ENCODE assay signal across 19 cellular contexts in the genomic region with DNA sequence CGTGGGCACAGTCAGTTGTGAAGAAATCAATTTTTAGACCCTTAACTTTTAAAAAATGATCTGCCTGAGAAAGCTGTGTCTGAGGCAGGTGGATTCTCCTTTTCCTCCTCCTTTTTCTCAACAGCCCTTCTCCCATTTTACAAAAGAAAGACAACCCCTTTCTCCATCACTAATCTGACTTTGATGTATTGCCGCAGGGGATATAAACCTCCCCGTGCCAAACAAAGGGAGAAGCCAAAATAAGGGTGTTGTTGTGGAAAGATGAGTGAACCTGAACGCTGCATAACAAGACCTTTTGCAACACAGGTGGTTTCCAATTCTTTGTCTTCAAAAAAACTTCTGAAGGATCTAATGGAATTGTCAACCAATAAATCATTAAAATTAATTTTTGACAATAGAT. TPM values are rescaled to one million over a fixed set of nuclear protein-coding genes. Genes with fewer than 3 reads are reported as not detected.
DNase-seq lines count a peak whose midpoint lies in the region; ATAC-seq and TF ChIP-seq lines count a peak whose summit lies in the region.
"Had no signal": no experiment of that assay in that cellular context is flagged by ENCODE, and none has a peak within 500 bp of the region (broad histone marks: within the 10 kb centered on the region; RNA-seq: fewer than 3 reads in every experiment).

No MANE protein-coding gene starts in this region.

- H3K36me3 ChIP-seq in H7 (replicated peaks; ENCODE audit: control insufficient read depth, insufficient read depth, low read length) (no peaks in the 10 kb centered on the region), HAP-1 (replicated peaks) (no peaks in the 10 kb centered on the region), iPS-18a (ENCODE audit: control insufficient read depth, low read depth, low read length) (no peaks in the 10 kb centered on the region), stomach (no peaks in the 10 kb centered on the region)
- H3K36me3 ChIP-seq: BE2C had no signal

- in situ Hi-C loops in HAP-1 (cut with MboI; ENCODE audit: low sequenced_read_pairs) = no loop called here

- no peak for ATAC-seq in GM21619 (IDR thresholded peaks at IDR 0.05; ENCODE audit: unreplicated experiment)
- ATAC-seq: HCT116, K562 had no signal

- H3K27me3 ChIP-seq in H7 (ENCODE audit: control insufficient read depth, insufficient read depth, low read length) = no peaks in the 10 kb centered on the region
- no peaks in the 10 kb centered on the region for H3K27me3 ChIP-seq in HAP-1 (ENCODE audit: low read depth)
- no peaks in the 10 kb centered on the region for H3K27me3 ChIP-seq in iPS-18a (ENCODE audit: control insufficient read depth, insufficient read depth, low read length)
- H3K27me3 ChIP-seq in stomach = no peaks in the 10 kb centered on the region
- H3K27me3 ChIP-seq: BE2C had no signal

- peaks cover 7% of the 10 kb centered on the region for H3K4me1 ChIP-seq in HAP-1
- H3K4me1 ChIP-seq in iPS-18a (ENCODE audit: control insufficient read depth, low read depth, low read length) = no peaks in the 10 kb centered on the region
- no peaks in the 10 kb centered on the region for H3K4me1 ChIP-seq in stomach
- H3K4me1 ChIP-seq: BE2C, Caco-2 had no signal

- intact Hi-C loops in stomach (cut with DNase I; ENCODE audit: low total_unique reads) = no loop called here

- TF ChIP-seq CTCF in stomach (IDR thresholded peaks at IDR 0.05) = no peak

- H3K4me3 ChIP-seq in H7 (ENCODE audit: insufficient read depth, low read depth, low read length) (no peak overlapping the region), HAP-1 (no peak overlapping the region), iPS-18a (ENCODE audit: low read length) (peak overlapping the region; percentile 9), stomach (no peak overlapping the region)
- H3K4me3 ChIP-seq: K562 had no signal

- peak; percentile 26 for DNase-seq in H7
- peak; percentile 63 to 77 for DNase-seq in HAP-1 (ENCODE audit: low spot score in 2 of 2)
- DNase-seq in NCI-H69 (lab: John Stamatoyannopoulos, UW) = peak; percentile 58
- DNase-seq in NCI-H128 (lab: John Stamatoyannopoulos, UW; ENCODE audit: unreplicated experiment) = no peak
- DNase-seq in stomach = no peak
- no peak for DNase-seq in kidney tubule cell (ENCODE audit: low spot score)
- DNase-seq: ACHN; BE2C; C1 segment of cervical spinal cord; Caco-2; CD4-positive, CD25-positive, alpha-beta regulatory T cell; DMS153; DMS79; GF-D8; IMR-90 had no signal

- H3K27ac ChIP-seq in iPS-18a (ENCODE audit: low read length) = no peak overlapping the region
- no peak overlapping the region for H3K27ac ChIP-seq in stomach

- H3K9ac ChIP-seq in iPS-18a (ENCODE audit: low read length) = no peak overlapping the region

- TF ChIP-seq EP300 in stomach (IDR thresholded peaks at IDR 0.05) = no peak

- H3K9me3 ChIP-seq in HAP-1 (no peaks in the 10 kb centered on the region; the same call in 1 of the 2 replicates), iPS-18a (ENCODE audit: control insufficient read depth, low read depth, low read length) (peaks cover 14% of the 10 kb centered on the region), stomach (no peaks in the 10 kb centered on the region)
- H3K9me3 ChIP-seq: BE2C, Caco-2 had no signal

- 55 to 79% (median 62%) methylated on average over 4 of the region's 4 CpGs for WGBS in stomach, 5 donors

- no peak for TF ChIP-seq POLR2A in stomach (IDR thresholded peaks at IDR 0.05)

RNA-seq across cellular contexts. Expression of gene FHL1, which starts 8.4 kb away (rescaled TPM):
- 11.4 and 12.4 TPM in 2 replicates for total RNA-seq in H7 (2014; rRNA removed; shearing (Covaris generic))
- 1,000 to 10,000 TPM in 1 of 5 donors, 100 to 1,000 TPM in 4; 101 to 1,286 (median 650) TPM for total RNA-seq in stomach
- polyA plus RNA-seq in stomach = 100 to 1,000 TPM; 147 to 325 (median 211) TPM

Comparison
In these comparisons a context has a peak if more than half of its experiments do, and no peak if none do; other contexts are left out.
1. DNase-seq: peak in H7 (single experiment), HAP-1 (2 of 2) and NCI-H69 (single experiment); none in NCI-H128 (single experiment), stomach (single experiment) and kidney tubule cell (single experiment).